Comparison of ENCODE assay signal across 8 cellular contexts in the genomic region with DNA sequence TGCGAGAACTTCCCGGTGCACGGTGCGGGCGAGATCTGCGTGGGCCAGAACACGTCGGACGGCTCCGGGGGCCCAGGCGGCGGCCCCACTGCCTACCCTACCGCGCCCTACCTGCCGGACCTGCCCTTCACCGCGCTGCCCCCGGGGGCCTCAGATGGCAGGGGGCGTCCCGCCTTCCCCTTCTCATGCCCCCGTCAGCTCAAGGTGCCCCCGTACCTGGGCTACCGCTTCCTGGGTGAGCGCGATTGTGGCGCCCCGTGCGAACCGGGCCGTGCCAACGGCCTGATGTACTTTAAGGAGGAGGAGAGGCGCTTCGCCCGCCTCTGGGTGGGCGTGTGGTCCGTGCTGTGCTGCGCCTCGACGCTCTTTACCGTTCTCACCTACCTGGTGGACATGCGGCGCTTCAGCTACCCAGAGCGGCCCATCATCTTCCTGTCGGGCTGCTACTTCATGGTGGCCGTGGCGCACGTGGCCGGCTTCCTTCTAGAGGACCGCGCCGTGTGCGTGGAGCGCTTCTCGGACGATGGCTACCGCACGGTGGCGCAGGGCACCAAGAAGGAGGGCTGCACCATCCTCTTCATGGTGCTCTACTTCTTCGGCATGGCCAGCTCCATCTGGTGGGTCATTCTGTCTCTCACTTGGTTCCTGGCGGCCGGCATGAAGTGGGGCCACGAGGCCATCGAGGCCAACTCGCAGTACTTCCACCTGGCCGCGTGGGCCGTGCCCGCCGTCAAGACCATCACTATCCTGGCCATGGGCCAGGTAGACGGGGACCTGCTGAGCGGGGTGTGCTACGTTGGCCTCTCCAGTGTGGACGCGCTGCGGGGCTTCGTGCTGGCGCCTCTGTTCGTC. TPM values are rescaled to one million over a fixed set of nuclear protein-coding genes. Genes with fewer than 3 reads are reported as not detected.
A peak's percentile ranks its signal among the peaks of the same experiment; 100 is the strongest.
DNase-seq lines count a peak whose midpoint lies in the region; ATAC-seq and TF ChIP-seq lines count a peak whose summit lies in the region.

No MANE protein-coding gene starts in this region.

- H3K4me1 ChIP-seq in DOHH2 (ENCODE audit: control insufficient read depth, low read length), result peaks cover 11% of the 10 kb centered on the region
- peaks cover 0 to 36% (median 12%) of the 10 kb centered on the region in 4 donors for H3K4me1 ChIP-seq in Peyer's patch
- H3K4me1 ChIP-seq in lower lobe of right lung, result peaks cover 45% of the 10 kb centered on the region
- H3K4me1 ChIP-seq in testis, result peaks cover 4% of the 10 kb centered on the region

- TF ChIP-seq POLR2A in Peyer's patch (IDR thresholded peaks at IDR 0.05) (no peak), testis (IDR thresholded peaks at IDR 0.05) (no peak)

- no peaks in the 10 kb centered on the region for H3F3A ChIP-seq in DOHH2 (ENCODE audit: control insufficient read depth, insufficient read depth)

- H3K36me3 ChIP-seq in DOHH2 (ENCODE audit: control insufficient read depth, low read length), result no peaks in the 10 kb centered on the region
- no peaks in the 10 kb centered on the region for H3K36me3 ChIP-seq in Peyer's patch
- no peaks in the 10 kb centered on the region for H3K36me3 ChIP-seq in lower lobe of right lung
- no peaks in the 10 kb centered on the region for H3K36me3 ChIP-seq in testis (ENCODE audit: low read depth, missing control alignments)

- H4K20me1 ChIP-seq in DOHH2 (ENCODE audit: control insufficient read depth, insufficient read depth, low read depth, low read length), result no peaks in the 10 kb centered on the region

- no peaks in the 10 kb centered on the region for H3K79me2 ChIP-seq in DOHH2 (ENCODE audit: control insufficient read depth, low read length)

- no peak for ATAC-seq in lower lobe of right lung

- 18 to 45% methylated on average over 13 to 77 of the region's 78 CpGs for WGBS in testis, 2 donors

- H3K27ac ChIP-seq in DOHH2 (ENCODE audit: low read depth, low read length) (no peak overlapping the region), Peyer's patch (peak overlapping the region; percentile 79 to 95 (median 90)), coronary artery (peak overlapping the region; percentile 84 to 93), lower lobe of right lung (no peak overlapping the region), testis (peak overlapping the region in 1 of 2 donors; percentile 95)

- TF ChIP-seq CTCF in DOHH2 (IDR thresholded peaks at IDR 0.05; ENCODE audit: low read depth, low read length, poor library complexity, severe bottlenecking) (no peak), Peyer's patch (IDR thresholded peaks at IDR 0.05) (peak in 3 of 6 experiments; percentile 5 to 36 (median 31)), coronary artery (IDR thresholded peaks at IDR 0.05) (peak; percentile 25), lower lobe of right lung (IDR thresholded peaks at IDR 0.05) (peak; percentile 45), testis (IDR thresholded peaks at IDR 0.05) (peak in 2 of 3 experiments; percentile 11 to 20)

- H3K9me3 ChIP-seq in DOHH2 (ENCODE audit: control insufficient read depth, insufficient read depth, low read length) (no peaks in the 10 kb centered on the region), Peyer's patch (no peaks in the 10 kb centered on the region), lower lobe of right lung (no peaks in the 10 kb centered on the region), testis (no peaks in the 10 kb centered on the region)

- H3K9me2 ChIP-seq in DOHH2 (replicated peaks; ENCODE audit: control insufficient read depth, low read length), result no peaks in the 10 kb centered on the region

- intact Hi-C loops in lower lobe of right lung (cut with DNase I), result no loop called here
- intact Hi-C loops in testis (cut with DNase I; ENCODE audit: low total_unique reads), result no loop called here

- no peak overlapping the region for H3K4me3 ChIP-seq in DOHH2 (ENCODE audit: low read length)
- H3K4me3 ChIP-seq in Peyer's patch, result peak overlapping the region; percentile 72 to 81 (median 78)
- peak overlapping the region; percentile 86 for H3K4me3 ChIP-seq in coronary artery
- H3K4me3 ChIP-seq in lower lobe of right lung, result peak overlapping the region; percentile 83
- H3K4me3 ChIP-seq in testis, result peak overlapping the region; percentile 70 to 74

- DNase-seq in Peyer's patch (peak in 2 of 3 donors; percentile 70 to 73), coronary artery (ENCODE audit: low spot score) (peak; percentile 76), lower lobe of right lung (peak; percentile 70), testis (peak; percentile 54), COR-L47 (lab: John Stamatoyannopoulos, UW) (no peak), pons (ENCODE audit: low spot score) (no peak)
- DNase-seq in effector CD8-positive, alpha-beta T cell (lab: John Stamatoyannopoulos, UW), result no peak

- peaks cover 66% of the 10 kb centered on the region for H3K27me3 ChIP-seq in DOHH2 (ENCODE audit: control insufficient read depth, low read length)
- H3K27me3 ChIP-seq in Peyer's patch, result no peaks in the 10 kb centered on the region
- H3K27me3 ChIP-seq in lower lobe of right lung (ENCODE audit: low read depth), result peaks cover 30% of the 10 kb centered on the region
- H3K27me3 ChIP-seq in testis, result no peaks in the 10 kb centered on the region

- peak overlapping the region; percentile 87 for H3K4me2 ChIP-seq in DOHH2 (ENCODE audit: low read length)

RNA-seq across cellular contexts. Expression of a gene that starts 1.7 kb away (rescaled TPM):
- total RNA-seq in Peyer's patch (10 to 100 TPM in 2 of 4 donors, 1 to 10 TPM in 2; 5.8 to 18.8 (median 11.4) TPM), lower lobe of right lung (15.2 TPM), testis (1 to 10 TPM; 8.3 to 9.1 TPM)
- 7.1 TPM for polyA plus RNA-seq in testis (ENCODE audit: insufficient read depth, low read depth, low replicate concordance)

RNA-seq across cellular contexts. Expression of a gene that starts 37.7 kb away (rescaled TPM):
- under 1 TPM in 1 of 4 donors, not detected in 3; 0.27 TPM for total RNA-seq in Peyer's patch
- 2.8 TPM for total RNA-seq in lower lobe of right lung
- total RNA-seq in testis, result 1 to 10 TPM; 1.1 to 1.3 TPM
- polyA plus RNA-seq in testis (ENCODE audit: insufficient read depth, low read depth, low replicate concordance), result 1.6 TPM

Comparison
In these comparisons a context has a peak if more than half of its experiments do, and no peak if none do; other contexts are left out.
1. H3K27ac ChIP-seq: peak in Peyer's patch (4 of 4) and coronary artery (2 of 2); none in DOHH2 (single experiment) and lower lobe of right lung (single experiment).
2. DNase-seq: peak in Peyer's patch (2 of 3), coronary artery (single experiment), lower lobe of right lung (single experiment) and testis (single experiment); none in COR-L47 (single experiment), effector CD8-positive, alpha-beta T cell (single experiment) and pons (single experiment).